20 cellular contexts compared by ENCODE assay signal in genomic region chr21:42158846-42159245, GRCh38.
"Had no signal": no experiment of that assay in that cellular context is flagged by ENCODE, and none has a peak within 500 bp of the region (broad histone marks: within the 10 kb centered on the region; RNA-seq: fewer than 3 reads in every experiment).

No MANE protein-coding gene starts in this region.

- H3K9me3 ChIP-seq: adrenal gland, breast epithelium, esophagus squamous epithelium, heart right ventricle, right atrium auricular region, uterus had no signal

- ATAC-seq: activated CD4-positive, alpha-beta T cell treated with anti-CD3 and anti-CD28 coated beads for 36 hours; activated T-helper 17 cell treated with anti-CD3 and anti-CD28 coated beads, Interleukin-2, amount 50 U/mL, for 72 hours; heart right ventricle; naive thymus-derived CD4-positive, alpha-beta T cell; stimulated activated naive CD8-positive, alpha-beta T cell treated with anti-CD3 and anti-CD28 coated beads, Interleukin-15, amount 100 ng/mL, for 72 hours; T-helper 17 cell had no signal

- H3K4me3 ChIP-seq: adrenal gland, breast epithelium, esophagus squamous epithelium, heart right ventricle, right atrium auricular region, skin epidermis, uterus had no signal

- H3K27ac ChIP-seq: adrenal gland, breast epithelium, esophagus squamous epithelium, heart right ventricle, right atrium auricular region, skin epidermis, uterus, WERI-Rb-1 had no signal

- DNase-seq: activated CD4-positive, alpha-beta T cell treated with anti-CD3 and anti-CD28 coated beads for 36 hours; activated CD4-positive, alpha-beta T cell treated with anti-CD3 and anti-CD28 coated beads, Interleukin-2, amount 50 U/mL, for 48 hours; activated naive CD4-positive, alpha-beta T cell treated with anti-CD3 and anti-CD28 coated beads, Interleukin-2, amount 10 ng/mL, durations not matched to agents 7 days and 5 days; effector memory CD4-positive, alpha-beta T cell; esophagus squamous epithelium; heart right ventricle; immature natural killer cell; mesenchymal stem cell; nucleus accumbens; stimulated activated CD4-positive, alpha-beta T cell treated with anti-CD3 and anti-CD28 coated beads, Interleukin-2, amount 100 ng/mL, for 48 hours; stimulated activated naive CD8-positive, alpha-beta T cell treated with anti-CD3 and anti-CD28 coated beads, Interleukin-15, amount 100 ng/mL, for 72 hours; T-helper 17 cell; uterus; WERI-Rb-1 had no signal

- H3K36me3 ChIP-seq: adrenal gland, breast epithelium, esophagus squamous epithelium, heart right ventricle, right atrium auricular region, uterus, WERI-Rb-1 had no signal

- H3K4me1 ChIP-seq: adrenal gland, breast epithelium, right atrium auricular region, uterus had no signal

- H3K27me3 ChIP-seq: adrenal gland, breast epithelium, right atrium auricular region had no signal
